ENCODE assay signal across 1 cellular context in genomic region chr10:8296742-8297101, GRCh38.
TF ChIP-seq lines count a peak whose summit lies in the region.

No MANE protein-coding gene starts in this region.

TF ChIP-seq in GM23338, 12 proteins besides CTCF, POLR2A, EP300 and RAD21 (continued from another document):
- TF ChIP-seq ZNF462 (CRISPR knock-in tag; IDR thresholded peaks at IDR 0.05): no peak
- TF ChIP-seq NANOG (IDR thresholded peaks at IDR 0.05; ENCODE audit: borderline replicate concordance): no peak
- TF ChIP-seq ZNF331 (CRISPR knock-in tag; IDR thresholded peaks at IDR 0.05; ENCODE audit: low read depth): no peak
- no peak for TF ChIP-seq EZH2phosphoT487 (IDR thresholded peaks at IDR 0.05; ENCODE audit: unreplicated experiment)
- no peak for TF ChIP-seq ETS1 (IDR thresholded peaks at IDR 0.05)
- TF ChIP-seq REST (IDR thresholded peaks at IDR 0.05; ENCODE audit: unreplicated experiment): no peak
- no peak for TF ChIP-seq JUNB (IDR thresholded peaks at IDR 0.05; ENCODE audit: unreplicated experiment)
